ENCODE assay signal across 8 cellular contexts in genomic region chr16:15644306-15644961, GRCh38. TPM values are rescaled to one million over a fixed set of nuclear protein-coding genes. Genes with fewer than 3 reads are reported as not detected.
DNase-seq lines count a peak whose midpoint lies in the region; ATAC-seq and TF ChIP-seq lines count a peak whose summit lies in the region.

No MANE protein-coding gene starts in this region.

- no peaks in the 10 kb centered on the region for H4K20me1 ChIP-seq in GM23248 (ENCODE audit: insufficient read depth)

- peaks cover 34% of the 10 kb centered on the region for H3K79me2 ChIP-seq in GM23248 (ENCODE audit: insufficient read depth)

- peak overlapping the region; percentile 84 for H2AFZ ChIP-seq in GM23248

- 39 to 47% methylated on average over 9 of the region's 9 CpGs for WGBS in GM23248 (ENCODE audit: low coverage in 1 of 2, low lambda C conversion rate in 2 of 2, missing lambda C conversion rate in 2 of 2), 2 experiments

- H3K36me3 Mint-ChIP-seq in brain: peaks cover 5% of the 10 kb centered on the region

- H3K9me3 ChIP-seq in GM23248 (ENCODE audit: low read depth): no peaks in the 10 kb centered on the region

- no peak for TF ChIP-seq CTCF in brain (conservative IDR thresholded peaks at IDR 0.05)

- H3K27ac Mint-ChIP-seq in brain: peak overlapping the region; percentile 98 to 100 (median 99)

- peaks cover 27% of the 10 kb centered on the region for H3K4me1 ChIP-seq in GM23248 (ENCODE audit: insufficient read depth)

- H3K9me2 ChIP-seq in GM23248 (ENCODE audit: insufficient read depth): no peaks in the 10 kb centered on the region

- H3K27ac ChIP-seq in GM23248: peak overlapping the region; percentile 100

- DNase-seq in GM23248 (peak; percentile 66), NCI-H2227 (lab: John Stamatoyannopoulos, UW; ENCODE audit: unreplicated experiment) (peak; percentile 57), putamen (ENCODE audit: low spot score) (peak; percentile 13), left lobe of liver (ENCODE audit: low spot score) (no peak)

- H3K27me3 Mint-ChIP-seq in brain: peaks cover 15% of the 10 kb centered on the region

- in situ Hi-C loops in GM23248 (cut with MboI): no loop called here

- peak overlapping the region; percentile 92 to 95 (median 93) for H3K4me3 Mint-ChIP-seq in brain

- peak overlapping the region; percentile 97 for H3K4me2 ChIP-seq in GM23248 (ENCODE audit: unreplicated experiment)

- no peaks in the 10 kb centered on the region for H3K9me3 Mint-ChIP-seq in brain

- peaks cover 40% of the 10 kb centered on the region for H3K4me1 Mint-ChIP-seq in brain

- peaks cover 31% of the 10 kb centered on the region for H3F3A ChIP-seq in GM23248 (ENCODE audit: insufficient read depth)

- no peaks in the 10 kb centered on the region for H3K36me3 ChIP-seq in GM23248 (ENCODE audit: low read depth)

- H3K4me3 ChIP-seq in GM23248: peak overlapping the region; percentile 94

- H3K9ac ChIP-seq in GM23248: peak overlapping the region; percentile 100

- no peak for ATAC-seq in GM21717 (IDR thresholded peaks at IDR 0.05; ENCODE audit: unreplicated experiment)
- no peak for ATAC-seq in GM21619 (IDR thresholded peaks at IDR 0.05; ENCODE audit: unreplicated experiment)
- no peak for ATAC-seq in HG03354 (IDR thresholded peaks at IDR 0.05; ENCODE audit: poor library complexity, severe bottlenecking, unreplicated experiment)
- ATAC-seq in left lobe of liver: no peak

- no peaks in the 10 kb centered on the region for H3K27me3 ChIP-seq in GM23248 (replicated peaks; ENCODE audit: insufficient read depth)

RNA-seq across cellular contexts. Expression of gene MARF1, which starts 1.5 kb away (rescaled TPM):
- total RNA-seq in GM23248 (2014; rRNA removed; shearing (Covaris generic)): 12.8 and 20.1 TPM in 2 replicates
- polyA plus RNA-seq in GM23248 (2016; fragmentation: Nextera tagmentation; extraction: Ambion mirVana) (9.2 and 9.7 TPM in 2 replicates), brain (ENCODE audit: insufficient read depth, low read depth, low replicate concordance) (31.6 TPM)
- 31.8 TPM for total RNA-seq in left lobe of liver

RNA-seq across cellular contexts. Expression of gene NDE1, which starts 5.6 kb away (rescaled TPM):
- total RNA-seq in GM23248 (2014; rRNA removed; shearing (Covaris generic)): 27.6 and 31.2 TPM in 2 replicates
- polyA plus RNA-seq in GM23248 (2016; fragmentation: Nextera tagmentation; extraction: Ambion mirVana): 33.6 and 37.8 TPM in 2 replicates
- 79.2 TPM for polyA plus RNA-seq in brain (ENCODE audit: insufficient read depth, low read depth, low replicate concordance)
- total RNA-seq in left lobe of liver: 3.4 TPM
